In the genomic region with DNA sequence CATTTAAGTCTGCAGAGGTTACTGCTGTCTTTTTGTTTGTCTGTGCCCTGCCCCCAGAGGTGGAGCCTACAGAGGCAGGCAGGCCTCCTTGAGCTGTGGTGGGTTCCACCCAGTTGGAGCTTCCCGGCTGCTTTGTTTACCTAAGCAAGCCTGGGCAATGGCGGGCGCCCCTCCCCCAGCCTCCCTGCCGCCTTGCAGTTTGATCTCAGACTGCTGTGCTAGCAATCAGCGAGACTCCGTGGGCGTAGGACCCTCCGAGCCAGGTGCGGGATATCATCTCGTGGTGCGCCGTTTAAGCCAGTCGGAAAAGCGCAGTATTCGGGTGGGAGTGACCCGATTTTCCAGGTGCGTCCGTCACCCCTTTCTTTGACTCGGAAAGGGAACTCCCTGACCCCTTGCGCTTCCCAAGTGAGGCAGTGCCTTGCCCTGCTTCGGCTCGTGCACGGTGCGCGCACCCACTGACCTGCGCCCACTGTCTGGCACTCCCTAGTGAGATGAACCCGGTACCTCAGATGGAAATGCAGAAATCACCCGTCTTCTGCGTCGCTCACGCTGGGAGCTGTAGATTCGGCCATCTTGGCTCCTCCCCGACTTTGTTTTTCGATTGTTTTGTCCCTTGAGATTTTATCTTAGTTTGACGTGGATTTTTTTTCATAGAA, we compare ENCODE assay signal across 8 cellular contexts. TPM values are rescaled to one million over a fixed set of nuclear protein-coding genes. Genes with fewer than 3 reads are reported as not detected.
A peak's percentile ranks its signal among the peaks of the same experiment; 100 is the strongest.
DNase-seq lines count a peak whose midpoint lies in the region; ATAC-seq, FAIRE-seq and TF ChIP-seq lines count a peak whose summit lies in the region.
"Not testable (repeated sequence)": the region's sequence is repeated elsewhere in the genome, so short reads cannot be mapped to it uniquely, and the experiment has no call there.

No MANE protein-coding gene starts in this region.

- not testable (repeated sequence) for H3K4me3 ChIP-seq in mucosa of descending colon

- not testable (repeated sequence) for H3K9me3 ChIP-seq in ES-I3 (ENCODE audit: control insufficient read depth, insufficient read depth, low read length); mucosa of descending colon

- peaks cover 4 to 15% (median 10%) of the 10 kb centered on the region in 5 experiments for H3K9me3 Mint-ChIP-seq in brain
- H3K9me3 Mint-ChIP-seq in glutamatergic neuron (ENCODE audit: unreplicated experiment), result not testable (repeated sequence)

- not testable (repeated sequence) for H3K36me3 ChIP-seq in ES-I3 (ENCODE audit: insufficient read depth, low read length); mucosa of descending colon (ENCODE audit: low read depth)

- not testable (repeated sequence) for H3K27me3 Mint-ChIP-seq in brain; glutamatergic neuron (ENCODE audit: unreplicated experiment)

- FAIRE-seq in urothelium cell line (lab: Jason Lieb, UNC), result not testable (repeated sequence)

- H3K9ac ChIP-seq in ES-I3 (ENCODE audit: low read depth, low read length), result peak overlapping the region; percentile 70

- not testable (repeated sequence) for H3K4me1 ChIP-seq in ES-I3 (ENCODE audit: insufficient read depth, low read length); mucosa of descending colon (ENCODE audit: low read depth)

- H3K4me3 Mint-ChIP-seq in brain (peak overlapping the region; percentile 52 to 88 (median 84)), glutamatergic neuron (ENCODE audit: unreplicated experiment) (peak overlapping the region; percentile 67)

- not testable (repeated sequence) for H3K36me3 Mint-ChIP-seq in brain; glutamatergic neuron (ENCODE audit: unreplicated experiment)

- peaks cover 17% of the 10 kb centered on the region for H3K4me1 Mint-ChIP-seq in brain
- not testable (repeated sequence) for H3K4me1 Mint-ChIP-seq in glutamatergic neuron (ENCODE audit: low read depth, unreplicated experiment)

- H3K27ac Mint-ChIP-seq in brain (peak overlapping the region in 4 of 5 experiments; percentile 61 to 95 (median 92)), glutamatergic neuron (ENCODE audit: unreplicated experiment) (peak overlapping the region; percentile 9)

- peak; percentile 56 to 77 (median 62) for DNase-seq in NCI-H1417 (lab: John Stamatoyannopoulos, UW)
- peak; percentile 11 to 43 for DNase-seq in NCI-H446 (lab: John Stamatoyannopoulos, UW)
- peak; percentile 19 for DNase-seq in SW480 (ENCODE audit: low spot score)
- not testable (repeated sequence) for DNase-seq in glutamatergic neuron
- DNase-seq in mucosa of descending colon, result peak in 2 of 3 donors; percentile 24 to 58
- peak; percentile 44 for DNase-seq in urothelium cell line (ENCODE audit: low spot score)

- intact Hi-C loops in mucosa of descending colon (cut with DNase I, micrococcal nuclease), result not testable (repeated sequence)

- ATAC-seq in mucosa of descending colon, result not testable (repeated sequence)

- not testable (repeated sequence) for TF ChIP-seq CTCF in brain (conservative IDR thresholded peaks at IDR 0.05); glutamatergic neuron (IDR thresholded peaks at IDR 0.05; ENCODE audit: partially characterized antibody, unreplicated experiment); mucosa of descending colon (IDR thresholded peaks at IDR 0.05)

RNA-seq across cellular contexts. Expression of a gene that starts 52.0 kb away (rescaled TPM):
- 89.5 TPM for polyA plus RNA-seq in brain (ENCODE audit: insufficient read depth, low read depth, low replicate concordance)
- total RNA-seq in glutamatergic neuron (ENCODE audit: unreplicated experiment) (31.3 TPM), mucosa of descending colon (10 to 100 TPM; 32.3 to 38.9 (median 34.9) TPM)

RNA-seq across cellular contexts. Expression of a gene that starts 52.1 kb away (rescaled TPM):
- 0.73 TPM for polyA plus RNA-seq in brain (ENCODE audit: insufficient read depth, low read depth, low replicate concordance)
- total RNA-seq in glutamatergic neuron (ENCODE audit: unreplicated experiment) (5.0 TPM), mucosa of descending colon (under 1 TPM in 1 of 3 donors, not detected in 2; 0.34 TPM)
